ENCODE assay signal across 1 cellular context in genomic region chr10:60238408-60239100, GRCh38.
TF ChIP-seq lines count a peak whose summit lies in the region.

No MANE protein-coding gene starts in this region.

TF ChIP-seq in GM23338, 12 proteins besides CTCF, POLR2A, EP300 and RAD21 (continued from another document):
- TF ChIP-seq, protein P1, sequence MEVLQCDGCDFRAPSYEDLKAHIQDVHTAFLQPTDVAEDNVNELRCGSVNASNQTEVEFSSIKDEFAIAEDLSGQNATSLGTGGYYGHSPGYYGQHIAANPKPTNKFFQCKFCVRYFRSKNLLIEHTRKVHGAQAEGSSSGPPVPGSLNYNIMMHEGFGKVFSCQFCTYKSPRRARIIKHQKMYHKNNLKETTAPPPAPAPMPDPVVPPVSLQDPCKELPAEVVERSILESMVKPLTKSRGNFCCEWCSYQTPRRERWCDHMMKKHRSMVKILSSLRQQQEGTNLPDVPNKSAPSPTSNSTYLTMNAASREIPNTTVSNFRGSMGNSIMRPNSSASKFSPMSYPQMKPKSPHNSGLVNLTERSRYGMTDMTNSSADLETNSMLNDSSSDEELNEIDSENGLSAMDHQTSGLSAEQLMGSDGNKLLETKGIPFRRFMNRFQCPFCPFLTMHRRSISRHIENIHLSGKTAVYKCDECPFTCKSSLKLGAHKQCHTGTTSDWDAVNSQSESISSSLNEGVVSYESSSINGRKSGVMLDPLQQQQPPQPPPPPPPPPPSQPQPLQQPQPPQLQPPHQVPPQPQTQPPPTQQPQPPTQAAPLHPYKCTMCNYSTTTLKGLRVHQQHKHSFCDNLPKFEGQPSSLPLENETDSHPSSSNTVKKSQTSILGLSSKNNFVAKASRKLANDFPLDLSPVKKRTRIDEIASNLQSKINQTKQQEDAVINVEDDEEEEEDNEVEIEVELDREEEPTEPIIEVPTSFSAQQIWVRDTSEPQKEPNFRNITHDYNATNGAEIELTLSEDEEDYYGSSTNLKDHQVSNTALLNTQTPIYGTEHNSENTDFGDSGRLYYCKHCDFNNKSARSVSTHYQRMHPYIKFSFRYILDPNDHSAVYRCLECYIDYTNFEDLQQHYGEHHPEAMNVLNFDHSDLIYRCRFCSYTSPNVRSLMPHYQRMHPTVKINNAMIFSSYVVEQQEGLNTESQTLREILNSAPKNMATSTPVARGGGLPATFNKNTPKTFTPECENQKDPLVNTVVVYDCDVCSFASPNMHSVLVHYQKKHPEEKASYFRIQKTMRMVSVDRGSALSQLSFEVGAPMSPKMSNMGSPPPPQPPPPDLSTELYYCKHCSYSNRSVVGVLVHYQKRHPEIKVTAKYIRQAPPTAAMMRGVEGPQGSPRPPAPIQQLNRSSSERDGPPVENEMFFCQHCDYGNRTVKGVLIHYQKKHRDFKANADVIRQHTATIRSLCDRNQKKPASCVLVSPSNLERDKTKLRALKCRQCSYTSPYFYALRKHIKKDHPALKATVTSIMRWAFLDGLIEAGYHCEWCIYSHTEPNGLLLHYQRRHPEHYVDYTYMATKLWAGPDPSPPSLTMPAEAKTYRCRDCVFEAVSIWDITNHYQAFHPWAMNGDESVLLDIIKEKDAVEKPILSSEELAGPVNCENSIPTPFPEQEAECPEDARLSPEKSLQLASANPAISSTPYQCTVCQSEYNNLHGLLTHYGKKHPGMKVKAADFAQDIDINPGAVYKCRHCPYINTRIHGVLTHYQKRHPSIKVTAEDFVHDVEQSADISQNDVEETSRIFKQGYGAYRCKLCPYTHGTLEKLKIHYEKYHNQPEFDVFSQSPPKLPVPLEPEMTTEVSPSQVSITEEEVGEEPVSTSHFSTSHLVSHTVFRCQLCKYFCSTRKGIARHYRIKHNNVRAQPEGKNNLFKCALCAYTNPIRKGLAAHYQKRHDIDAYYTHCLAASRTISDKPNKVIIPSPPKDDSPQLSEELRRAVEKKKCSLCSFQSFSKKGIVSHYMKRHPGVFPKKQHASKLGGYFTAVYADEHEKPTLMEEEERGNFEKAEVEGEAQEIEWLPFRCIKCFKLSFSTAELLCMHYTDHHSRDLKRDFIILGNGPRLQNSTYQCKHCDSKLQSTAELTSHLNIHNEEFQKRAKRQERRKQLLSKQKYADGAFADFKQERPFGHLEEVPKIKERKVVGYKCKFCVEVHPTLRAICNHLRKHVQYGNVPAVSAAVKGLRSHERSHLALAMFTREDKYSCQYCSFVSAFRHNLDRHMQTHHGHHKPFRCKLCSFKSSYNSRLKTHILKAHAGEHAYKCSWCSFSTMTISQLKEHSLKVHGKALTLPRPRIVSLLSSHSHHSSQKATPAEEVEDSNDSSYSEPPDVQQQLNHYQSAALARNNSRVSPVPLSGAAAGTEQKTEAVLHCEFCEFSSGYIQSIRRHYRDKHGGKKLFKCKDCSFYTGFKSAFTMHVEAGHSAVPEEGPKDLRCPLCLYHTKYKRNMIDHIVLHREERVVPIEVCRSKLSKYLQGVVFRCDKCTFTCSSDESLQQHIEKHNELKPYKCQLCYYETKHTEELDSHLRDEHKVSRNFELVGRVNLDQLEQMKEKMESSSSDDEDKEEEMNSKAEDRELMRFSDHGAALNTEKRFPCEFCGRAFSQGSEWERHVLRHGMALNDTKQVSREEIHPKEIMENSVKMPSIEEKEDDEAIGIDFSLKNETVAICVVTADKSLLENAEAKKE (CRISPR knock-in tag; IDR thresholded peaks at IDR 0.05): no peak
